Comparison of ENCODE assay signal across 8 cellular contexts in the genomic region with DNA sequence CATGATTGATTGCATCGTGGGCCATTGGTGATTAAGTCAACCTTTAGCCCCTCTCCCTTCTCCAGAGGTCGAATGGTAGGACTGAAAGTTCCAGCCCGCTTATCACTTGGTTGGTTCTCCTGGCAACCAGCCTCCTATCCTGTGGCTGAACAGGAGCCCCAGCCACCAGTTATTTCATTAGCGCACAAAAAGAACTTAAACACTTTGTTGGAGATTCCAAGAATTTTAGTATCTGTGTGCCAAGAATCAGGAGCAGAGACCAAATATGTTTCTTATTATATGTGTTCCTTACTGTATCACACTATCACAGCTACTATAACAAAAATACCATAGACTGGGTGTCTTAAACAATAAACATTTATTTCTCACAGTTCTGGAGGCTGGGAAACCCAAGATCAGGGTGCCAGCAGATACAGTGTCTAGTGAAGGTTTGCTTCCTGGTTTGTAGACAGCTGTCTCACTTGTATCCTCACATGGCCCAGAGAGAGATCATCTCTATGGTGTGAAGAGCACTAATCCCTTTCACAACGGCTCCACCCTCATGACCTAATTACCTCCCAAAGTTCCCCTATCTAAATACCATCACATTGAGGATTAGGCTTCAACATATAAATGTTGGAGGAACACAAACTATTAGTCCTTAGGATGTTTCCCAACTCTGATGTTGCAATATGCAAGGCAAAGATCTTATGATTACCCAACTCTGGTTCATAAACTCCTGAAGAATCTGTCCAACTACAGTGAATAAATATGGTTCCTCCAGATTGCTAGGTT. TPM values are rescaled to one million over a fixed set of nuclear protein-coding genes. Genes with fewer than 3 reads are reported as not detected.
A peak's percentile ranks its signal among the peaks of the same experiment; 100 is the strongest.
DNase-seq lines count a peak whose midpoint lies in the region; ATAC-seq and TF ChIP-seq lines count a peak whose summit lies in the region.

No MANE protein-coding gene starts in this region.

- no peak overlapping the region for H3K4me3 ChIP-seq in HL-60 (replicated peaks; ENCODE audit: insufficient read depth, low read length)
- H3K4me3 ChIP-seq in heart left ventricle = no peak overlapping the region

- WGBS in heart left ventricle, 4 donors = 79 to 86% (median 82%) methylated on average over 5 of the region's 5 CpGs

- DNase-seq in HL-60 (ENCODE audit: low read depth in 1 of 2, low spot score in 1 of 2) (peak; percentile 87 to 95), heart left ventricle (no peak), GM13977 (ENCODE audit: low spot score) (no peak)
- no peak for DNase-seq in activated T-helper 1 cell treated with anti-CD3 and anti-CD28 coated beads, Interleukin-12 subunit alpha, Interleukin-12 subunit beta, Interleukin-2, Interleukin-4 antibody, amounts not matched to agents 30 ng/mL and 10 ng/mL and 1 ng/mL, durations not matched to agents 14 hours and 24 hours and 36 hours (ENCODE audit: low spot score)
- DNase-seq in stimulated activated CD4-positive, alpha-beta T cell treated with anti-CD3 and anti-CD28 coated beads, Interleukin-2, amount 100 ng/mL, for 48 hours = no peak
- DNase-seq in stimulated activated naive B cell treated with anti-CD40 and anti-IgM and Interleukin-4, amounts not matched to agents 10 μg/mL and 1 μg/mL and 100 μg/mL, for 72 hours = no peak

- no peak overlapping the region for H3K4me3 Mint-ChIP-seq in activated T-helper 1 cell treated with anti-CD3 and anti-CD28 coated beads, Interleukin-12 subunit alpha, Interleukin-12 subunit beta, Interleukin-2, Interleukin-4 antibody, amounts not matched to agents 30 ng/mL and 10 ng/mL and 1 ng/mL, durations not matched to agents 14 hours and 24 hours and 36 hours
- no peak overlapping the region for H3K4me3 Mint-ChIP-seq in stimulated activated memory B cell treated with anti-CD40 and anti-IgM and Interleukin-4, amounts not matched to agents 10 μg/mL and 1 μg/mL and 100 μg/mL, for 72 hours
- H3K4me3 Mint-ChIP-seq in stimulated activated naive B cell treated with anti-CD40 and anti-IgM and Interleukin-4, amounts not matched to agents 10 μg/mL and 1 μg/mL and 100 μg/mL, for 72 hours = no peak overlapping the region

- H3K27me3 ChIP-seq in HL-60 (ENCODE audit: insufficient read depth, poor library complexity, severe bottlenecking) (no peaks in the 10 kb centered on the region), heart left ventricle (no peaks in the 10 kb centered on the region)

- peaks cover 0 to 8% (median 0%) of the 10 kb centered on the region in 12 donors for H3K9me3 ChIP-seq in heart left ventricle

- H3K27ac ChIP-seq in HL-60 (replicated peaks) = peak overlapping the region; percentile 21; the same call in 1 of the 2 replicates
- peak overlapping the region in 4 of 12 donors; percentile 1 to 80 (median 30) for H3K27ac ChIP-seq in heart left ventricle

- in situ Hi-C loops in GM13977 (cut with MboI; ENCODE audit: low pct_unique_long_range_greater_than_20kb, low sequenced_read_pairs, unreplicated experiment) = no loop called here

- peak overlapping the region; percentile 29 for H3K27ac Mint-ChIP-seq in activated T-helper 1 cell treated with anti-CD3 and anti-CD28 coated beads, Interleukin-12 subunit alpha, Interleukin-12 subunit beta, Interleukin-2, Interleukin-4 antibody, amounts not matched to agents 30 ng/mL and 10 ng/mL and 1 ng/mL, durations not matched to agents 14 hours and 24 hours and 36 hours
- H3K27ac Mint-ChIP-seq in stimulated activated memory B cell treated with anti-CD40 and anti-IgM and Interleukin-4, amounts not matched to agents 10 μg/mL and 1 μg/mL and 100 μg/mL, for 72 hours = peak overlapping the region; percentile 27
- H3K27ac Mint-ChIP-seq in stimulated activated naive B cell treated with anti-CD40 and anti-IgM and Interleukin-4, amounts not matched to agents 10 μg/mL and 1 μg/mL and 100 μg/mL, for 72 hours = no peak overlapping the region

- ATAC-seq in heart left ventricle = peak in 3 of 4 donors; percentile 35 to 90 (median 74)
- no peak for ATAC-seq in stimulated activated memory B cell treated with anti-CD40 and anti-IgM and Interleukin-4, amounts not matched to agents 10 μg/mL and 1 μg/mL and 100 μg/mL, for 72 hours
- no peak for ATAC-seq in stimulated activated naive B cell treated with anti-CD40 and anti-IgM and Interleukin-4, amounts not matched to agents 10 μg/mL and 1 μg/mL and 100 μg/mL, for 72 hours (replicated peaks)
- ATAC-seq in HG02588 (IDR thresholded peaks at IDR 0.05; ENCODE audit: unreplicated experiment) = no peak

- H3K4me1 Mint-ChIP-seq in activated T-helper 1 cell treated with anti-CD3 and anti-CD28 coated beads, Interleukin-12 subunit alpha, Interleukin-12 subunit beta, Interleukin-2, Interleukin-4 antibody, amounts not matched to agents 30 ng/mL and 10 ng/mL and 1 ng/mL, durations not matched to agents 14 hours and 24 hours and 36 hours (ENCODE audit: low read depth) = peaks cover 31% of the 10 kb centered on the region
- H3K4me1 Mint-ChIP-seq in stimulated activated memory B cell treated with anti-CD40 and anti-IgM and Interleukin-4, amounts not matched to agents 10 μg/mL and 1 μg/mL and 100 μg/mL, for 72 hours = peaks cover 39% of the 10 kb centered on the region
- peaks cover 21 to 39% of the 10 kb centered on the region in 2 donors for H3K4me1 Mint-ChIP-seq in stimulated activated naive B cell treated with anti-CD40 and anti-IgM and Interleukin-4, amounts not matched to agents 10 μg/mL and 1 μg/mL and 100 μg/mL, for 72 hours

- no peaks in the 10 kb centered on the region for H3K9me3 Mint-ChIP-seq in activated T-helper 1 cell treated with anti-CD3 and anti-CD28 coated beads, Interleukin-12 subunit alpha, Interleukin-12 subunit beta, Interleukin-2, Interleukin-4 antibody, amounts not matched to agents 30 ng/mL and 10 ng/mL and 1 ng/mL, durations not matched to agents 14 hours and 24 hours and 36 hours
- H3K9me3 Mint-ChIP-seq in stimulated activated memory B cell treated with anti-CD40 and anti-IgM and Interleukin-4, amounts not matched to agents 10 μg/mL and 1 μg/mL and 100 μg/mL, for 72 hours = no peaks in the 10 kb centered on the region
- H3K9me3 Mint-ChIP-seq in stimulated activated naive B cell treated with anti-CD40 and anti-IgM and Interleukin-4, amounts not matched to agents 10 μg/mL and 1 μg/mL and 100 μg/mL, for 72 hours = no peaks in the 10 kb centered on the region

- H3K36me3 ChIP-seq in heart left ventricle = peaks cover 0 to 58% (median 20%) of the 10 kb centered on the region in 9 donors

- intact Hi-C loops in activated T-helper 1 cell treated with anti-CD3 and anti-CD28 coated beads, Interleukin-12 subunit alpha, Interleukin-12 subunit beta, Interleukin-2, Interleukin-4 antibody, amounts not matched to agents 30 ng/mL and 10 ng/mL and 1 ng/mL, durations not matched to agents 14 hours and 24 hours and 36 hours (cut with micrococcal nuclease) = no loop called here
- intact Hi-C loops in heart left ventricle (cut with DNase I) = no loop called here

- H3K36me3 Mint-ChIP-seq in activated T-helper 1 cell treated with anti-CD3 and anti-CD28 coated beads, Interleukin-12 subunit alpha, Interleukin-12 subunit beta, Interleukin-2, Interleukin-4 antibody, amounts not matched to agents 30 ng/mL and 10 ng/mL and 1 ng/mL, durations not matched to agents 14 hours and 24 hours and 36 hours (ENCODE audit: low read depth) = peaks cover 54% of the 10 kb centered on the region
- H3K36me3 Mint-ChIP-seq in stimulated activated memory B cell treated with anti-CD40 and anti-IgM and Interleukin-4, amounts not matched to agents 10 μg/mL and 1 μg/mL and 100 μg/mL, for 72 hours = peaks cover 62% of the 10 kb centered on the region
- peaks cover 45 to 66% of the 10 kb centered on the region in 2 donors for H3K36me3 Mint-ChIP-seq in stimulated activated naive B cell treated with anti-CD40 and anti-IgM and Interleukin-4, amounts not matched to agents 10 μg/mL and 1 μg/mL and 100 μg/mL, for 72 hours

- TF ChIP-seq CTCF in HL-60 (IDR thresholded peaks at IDR 0.05; ENCODE audit: insufficient read depth, low read length) = no peak
- TF ChIP-seq CTCF in heart left ventricle (IDR thresholded peaks at IDR 0.05) = no peak
- no peak for TF ChIP-seq CTCF in GM13977 (IDR thresholded peaks at IDR 0.05; ENCODE audit: extremely low read depth, insufficient read depth, missing control alignments)

- no peak for TF ChIP-seq POLR2A in heart left ventricle (IDR thresholded peaks at IDR 0.05)

- H3K27me3 Mint-ChIP-seq in activated T-helper 1 cell treated with anti-CD3 and anti-CD28 coated beads, Interleukin-12 subunit alpha, Interleukin-12 subunit beta, Interleukin-2, Interleukin-4 antibody, amounts not matched to agents 30 ng/mL and 10 ng/mL and 1 ng/mL, durations not matched to agents 14 hours and 24 hours and 36 hours (ENCODE audit: insufficient read depth) = no peaks in the 10 kb centered on the region
- no peaks in the 10 kb centered on the region for H3K27me3 Mint-ChIP-seq in stimulated activated memory B cell treated with anti-CD40 and anti-IgM and Interleukin-4, amounts not matched to agents 10 μg/mL and 1 μg/mL and 100 μg/mL, for 72 hours
- H3K27me3 Mint-ChIP-seq in stimulated activated naive B cell treated with anti-CD40 and anti-IgM and Interleukin-4, amounts not matched to agents 10 μg/mL and 1 μg/mL and 100 μg/mL, for 72 hours = no peaks in the 10 kb centered on the region

- peaks cover 0 to 50% (median 15%) of the 10 kb centered on the region in 12 donors for H3K4me1 ChIP-seq in heart left ventricle

RNA-seq across cellular contexts. Expression of gene APH1B, which starts 30.5 kb away (rescaled TPM):
- 4.1 and 6.2 TPM in 2 replicates for total RNA-seq in activated T-helper 1 cell treated with anti-CD3 and anti-CD28 coated beads, Interleukin-12 subunit alpha, Interleukin-12 subunit beta, Interleukin-2, Interleukin-4 antibody, amounts not matched to agents 30 ng/mL and 10 ng/mL and 1 ng/mL, durations not matched to agents 14 hours and 24 hours and 36 hours
- 10 to 100 TPM in 2 of 9 donors, 1 to 10 TPM in 7; 4.3 to 17.6 (median 6.3) TPM for total RNA-seq in heart left ventricle
- 1 to 10 TPM; 1.9 to 3.2 TPM for polyA plus RNA-seq in heart left ventricle

RNA-seq across cellular contexts. Expression of gene RAB8B, which starts 57.5 kb away (rescaled TPM):
- total RNA-seq in activated T-helper 1 cell treated with anti-CD3 and anti-CD28 coated beads, Interleukin-12 subunit alpha, Interleukin-12 subunit beta, Interleukin-2, Interleukin-4 antibody, amounts not matched to agents 30 ng/mL and 10 ng/mL and 1 ng/mL, durations not matched to agents 14 hours and 24 hours and 36 hours = 135 and 149 TPM in 2 replicates
- 10 to 100 TPM in 2 of 9 donors, 1 to 10 TPM in 7; 6.3 to 32.6 (median 8.4) TPM for total RNA-seq in heart left ventricle
- polyA plus RNA-seq in heart left ventricle = 1 to 10 TPM; 2.5 to 6.2 TPM

Comparison
In these comparisons a context has a peak if more than half of its experiments do, and no peak if none do; other contexts are left out.
1. DNase-seq: peak in HL-60 (2 of 2); none in activated T-helper 1 cell treated with anti-CD3 and anti-CD28 coated beads, Interleukin-12 subunit alpha, Interleukin-12 subunit beta, Interleukin-2, Interleukin-4 antibody, amounts not matched to agents 30 ng/mL and 10 ng/mL and 1 ng/mL, durations not matched to agents 14 hours and 24 hours and 36 hours (single experiment), heart left ventricle (0 of 5), stimulated activated CD4-positive, alpha-beta T cell treated with anti-CD3 and anti-CD28 coated beads, Interleukin-2, amount 100 ng/mL, for 48 hours (0 of 2), GM13977 (single experiment) and stimulated activated naive B cell treated with anti-CD40 and anti-IgM and Interleukin-4, amounts not matched to agents 10 μg/mL and 1 μg/mL and 100 μg/mL, for 72 hours (single experiment).
2. ATAC-seq: peak in heart left ventricle (3 of 4); none in stimulated activated memory B cell treated with anti-CD40 and anti-IgM and Interleukin-4, amounts not matched to agents 10 μg/mL and 1 μg/mL and 100 μg/mL, for 72 hours (single experiment), stimulated activated naive B cell treated with anti-CD40 and anti-IgM and Interleukin-4, amounts not matched to agents 10 μg/mL and 1 μg/mL and 100 μg/mL, for 72 hours (0 of 2) and HG02588 (single experiment).